ENCODE assay signal across 11 cellular contexts in the genomic region with DNA sequence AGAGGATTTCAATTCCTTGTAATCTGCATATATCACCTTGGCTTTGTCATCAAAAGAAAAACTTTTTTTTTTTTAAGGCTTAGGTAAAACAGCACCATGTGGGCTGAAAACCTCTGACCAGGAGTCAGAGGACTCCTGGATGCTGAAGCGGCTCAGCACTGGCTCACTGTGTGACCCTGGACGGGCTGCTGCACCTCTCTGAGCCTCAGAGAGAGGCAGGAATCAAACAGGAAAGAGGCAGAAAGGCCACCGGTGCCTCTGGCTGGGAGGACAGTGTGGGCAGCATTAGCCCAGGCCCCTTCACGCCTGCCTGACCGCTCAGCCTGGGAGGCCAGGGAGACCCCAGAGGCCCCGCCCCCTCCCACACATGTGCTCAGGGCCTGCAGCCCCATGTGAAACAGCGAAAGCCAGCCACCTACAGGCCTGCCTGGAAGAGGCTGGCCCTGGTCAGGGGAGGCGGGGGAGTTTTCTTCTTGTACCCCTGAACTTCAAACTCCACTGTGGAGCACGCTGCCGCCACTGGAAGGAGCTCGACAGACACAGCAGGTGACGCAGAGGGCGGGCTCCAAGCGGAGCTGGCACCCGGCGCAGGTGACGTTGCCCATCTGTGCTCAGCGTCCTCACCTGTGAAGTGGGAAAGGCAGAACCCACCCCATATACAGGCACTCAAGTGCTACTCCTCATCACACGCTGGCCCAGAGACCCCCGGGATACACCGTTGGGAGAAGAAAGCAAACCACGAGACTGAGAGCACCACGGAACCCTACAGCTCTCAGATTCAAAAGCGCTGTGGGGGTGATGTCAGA. TPM values are rescaled to one million over a fixed set of nuclear protein-coding genes. Genes with fewer than 3 reads are reported as not detected.
DNase-seq lines count a peak whose midpoint lies in the region; ATAC-seq and TF ChIP-seq lines count a peak whose summit lies in the region.
"Had no signal": no experiment of that assay in that cellular context is flagged by ENCODE, and none has a peak within 500 bp of the region (broad histone marks: within the 10 kb centered on the region; RNA-seq: fewer than 3 reads in every experiment).

No MANE protein-coding gene starts in this region.

- H3K4ac ChIP-seq in trophoblast cell (ENCODE audit: low read depth, low read length): peak overlapping the region; percentile 19

- H3K79me2 ChIP-seq in trophoblast cell (ENCODE audit: control insufficient read depth, insufficient read depth, low read length, poor library complexity): peaks cover 25% of the 10 kb centered on the region

- intact Hi-C loops in activated CD4-positive, alpha-beta T cell treated with anti-CD3 and anti-CD28 coated beads for 36 hours (cut with DNase I, micrococcal nuclease): no loop called here

- H3K27me3 ChIP-seq in RWPE2 (ENCODE audit: insufficient read depth, poor library complexity, severe bottlenecking): no peaks in the 10 kb centered on the region
- H3K27me3 ChIP-seq in trophoblast cell (ENCODE audit: insufficient read depth, low read length): no peaks in the 10 kb centered on the region

- no peak overlapping the region for H2BK5ac ChIP-seq in trophoblast cell (ENCODE audit: low read depth, low read length, poor library complexity)

- H3K14ac ChIP-seq in trophoblast cell (ENCODE audit: low read length): no peak overlapping the region

- no peak overlapping the region for H4K8ac ChIP-seq in trophoblast cell (ENCODE audit: low read depth, low read length)

- H2BK120ac ChIP-seq in trophoblast cell (ENCODE audit: insufficient read depth, low read length, poor library complexity): no peak overlapping the region

- POLR2A ChIA-PET in activated CD4-positive, alpha-beta T cell treated with anti-CD3 and anti-CD28 coated beads for 36 hours (lab: Charles Lee): no interaction called here

- no CpG with 5 or more reads among the region's 24 CpGs for WGBS in trophoblast cell (ENCODE audit: extremely low coverage, insufficient coverage, insufficient read length)

- CTCF ChIA-PET in activated CD4-positive, alpha-beta T cell treated with anti-CD3 and anti-CD28 coated beads for 36 hours (lab: Charles Lee): interaction anchor here (0.6 kb wide), 1 partner anchor 192 kb away, joined by 3 read pairs; no protein-coding TSS in a partner anchor

- no peak overlapping the region for H4K12ac ChIP-seq in trophoblast cell (ENCODE audit: low read depth, low read length)

- no peak overlapping the region for H2AFZ ChIP-seq in trophoblast cell (ENCODE audit: insufficient read depth, low read length, poor library complexity)

- no peaks in the 10 kb centered on the region for H3K9me3 Mint-ChIP-seq in activated CD4-positive, alpha-beta T cell treated with anti-CD3 and anti-CD28 coated beads for 36 hours (ENCODE audit: low read depth)
- peaks cover 11% of the 10 kb centered on the region for H3K9me3 Mint-ChIP-seq in glutamatergic neuron (ENCODE audit: unreplicated experiment)

- H3K4me1 ChIP-seq in RWPE2 (ENCODE audit: insufficient read depth, poor library complexity, severe bottlenecking) (peaks cover 35% of the 10 kb centered on the region), trophoblast cell (ENCODE audit: control insufficient read depth in 1 of 2, insufficient read depth in 2 of 2, low read length in 2 of 2) (peaks cover 17% of the 10 kb centered on the region in 2 experiments)

- H2AK5ac ChIP-seq in trophoblast cell (ENCODE audit: low read length): no peak overlapping the region

- peak; percentile 9 for ATAC-seq in activated CD4-positive, alpha-beta T cell treated with anti-CD3 and anti-CD28 coated beads for 36 hours
- ATAC-seq in RWPE2 (ENCODE audit: low read depth): no peak
- ATAC-seq in GM18517 (IDR thresholded peaks at IDR 0.05; ENCODE audit: unreplicated experiment): no peak

- H2BK12ac ChIP-seq in trophoblast cell (ENCODE audit: low read length): peak overlapping the region; percentile 27

- peak overlapping the region; percentile 76 for H3K27ac Mint-ChIP-seq in activated CD4-positive, alpha-beta T cell treated with anti-CD3 and anti-CD28 coated beads for 36 hours
- peak overlapping the region; percentile 68 for H3K27ac Mint-ChIP-seq in glutamatergic neuron (ENCODE audit: unreplicated experiment)

- H3K27ac ChIP-seq in RWPE2 (ENCODE audit: poor library complexity, severe bottlenecking): peak overlapping the region; percentile 63
- no peak overlapping the region for H3K27ac ChIP-seq in trophoblast cell (ENCODE audit: low read depth, low read length)

- peaks cover 6% of the 10 kb centered on the region for H3K79me1 ChIP-seq in trophoblast cell (ENCODE audit: low read length)

- H3K9ac ChIP-seq in trophoblast cell (ENCODE audit: low read length): no peak overlapping the region

- H3K4me3 ChIP-seq in RWPE2 (ENCODE audit: severe bottlenecking) (no peak overlapping the region), trophoblast cell (ENCODE audit: low read depth, low read length) (peak overlapping the region; percentile 55)

- no peak overlapping the region for H3K4me3 Mint-ChIP-seq in activated CD4-positive, alpha-beta T cell treated with anti-CD3 and anti-CD28 coated beads for 36 hours
- H3K4me3 Mint-ChIP-seq in glutamatergic neuron (ENCODE audit: unreplicated experiment): peak overlapping the region; percentile 25

- peaks cover 6% of the 10 kb centered on the region for H3K36me3 Mint-ChIP-seq in activated CD4-positive, alpha-beta T cell treated with anti-CD3 and anti-CD28 coated beads for 36 hours (ENCODE audit: low read depth)
- no peaks in the 10 kb centered on the region for H3K36me3 Mint-ChIP-seq in glutamatergic neuron (ENCODE audit: unreplicated experiment)

- no peak for DNase-seq in activated CD4-positive, alpha-beta T cell treated with anti-CD3 and anti-CD28 coated beads for 36 hours
- DNase-seq in activated CD4-positive, alpha-beta T cell treated with anti-CD3 and anti-CD28 coated beads for 4 hours: no peak
- peak; percentile 24 for DNase-seq in RWPE2 (ENCODE audit: low spot score)
- DNase-seq in glutamatergic neuron: peak; percentile 63
- DNase-seq in trophoblast cell: no peak
- no peak for DNase-seq in NCI-H1105 treated with DMSO at 0.1 percent for 48 hours (lab: John Stamatoyannopoulos, UW)
- DNase-seq in NCI-H1930 (lab: John Stamatoyannopoulos, UW): no peak
- DNase-seq: activated gamma-delta T cell treated with Interleukin-2 at 50 U/mL for 16 hours, NCI-H446, T-helper 1 cell had no signal

- H3K4me2 ChIP-seq in trophoblast cell (ENCODE audit: low read length): no peak overlapping the region

- no peaks in the 10 kb centered on the region for H3K27me3 Mint-ChIP-seq in activated CD4-positive, alpha-beta T cell treated with anti-CD3 and anti-CD28 coated beads for 36 hours
- peaks cover 13% of the 10 kb centered on the region for H3K27me3 Mint-ChIP-seq in glutamatergic neuron (ENCODE audit: unreplicated experiment)

- no peak overlapping the region for H4K91ac ChIP-seq in trophoblast cell (ENCODE audit: low read depth, low read length)

- TF ChIP-seq CTCF in RWPE2 (IDR thresholded peaks at IDR 0.05; ENCODE audit: poor library complexity, severe bottlenecking): no peak
- no peak for TF ChIP-seq CTCF in glutamatergic neuron (IDR thresholded peaks at IDR 0.05; ENCODE audit: partially characterized antibody, unreplicated experiment)

- peaks cover 56% of the 10 kb centered on the region for H3K4me1 Mint-ChIP-seq in activated CD4-positive, alpha-beta T cell treated with anti-CD3 and anti-CD28 coated beads for 36 hours
- H3K4me1 Mint-ChIP-seq in glutamatergic neuron (ENCODE audit: low read depth, unreplicated experiment): peaks cover 54% of the 10 kb centered on the region

- H3K18ac ChIP-seq in trophoblast cell (ENCODE audit: low read length): no peak overlapping the region

- H3K9me3 ChIP-seq in RWPE2 (ENCODE audit: severe bottlenecking) (no peaks in the 10 kb centered on the region), trophoblast cell (ENCODE audit: insufficient read depth, low read depth, low read length) (peaks cover 3% of the 10 kb centered on the region)

- H3K36me3 ChIP-seq in RWPE2 (ENCODE audit: low read depth) (no peaks in the 10 kb centered on the region; the same call in 1 of the 2 replicates), trophoblast cell (ENCODE audit: control insufficient read depth in 1 of 2, insufficient read depth in 2 of 2, low read length in 2 of 2) (peaks cover 25% of the 10 kb centered on the region in 2 experiments)

- H3K23ac ChIP-seq in trophoblast cell (ENCODE audit: low read length): no peak overlapping the region

RNA-seq across cellular contexts. Expression of a gene that starts 39.7 kb away (rescaled TPM):
- total RNA-seq in activated CD4-positive, alpha-beta T cell treated with anti-CD3 and anti-CD28 coated beads for 36 hours: 10 to 100 TPM; 45.0 to 46.6 TPM
- 52.9 TPM for total RNA-seq in glutamatergic neuron (ENCODE audit: unreplicated experiment)
- polyA plus RNA-seq in trophoblast cell (2013): 225 and 236 TPM in 2 replicates

Comparison
In these comparisons a context has a peak if more than half of its experiments do, and no peak if none do; other contexts are left out.
1. DNase-seq: peak in RWPE2 (single experiment) and glutamatergic neuron (single experiment); none in activated CD4-positive, alpha-beta T cell treated with anti-CD3 and anti-CD28 coated beads for 36 hours (single experiment), activated CD4-positive, alpha-beta T cell treated with anti-CD3 and anti-CD28 coated beads for 4 hours (0 of 2), trophoblast cell (0 of 2), NCI-H1105 treated with DMSO at 0.1 percent for 48 hours (single experiment) and NCI-H1930 (0 of 2).